Comparison of ENCODE assay signal across 16 cellular contexts in the genomic region with DNA sequence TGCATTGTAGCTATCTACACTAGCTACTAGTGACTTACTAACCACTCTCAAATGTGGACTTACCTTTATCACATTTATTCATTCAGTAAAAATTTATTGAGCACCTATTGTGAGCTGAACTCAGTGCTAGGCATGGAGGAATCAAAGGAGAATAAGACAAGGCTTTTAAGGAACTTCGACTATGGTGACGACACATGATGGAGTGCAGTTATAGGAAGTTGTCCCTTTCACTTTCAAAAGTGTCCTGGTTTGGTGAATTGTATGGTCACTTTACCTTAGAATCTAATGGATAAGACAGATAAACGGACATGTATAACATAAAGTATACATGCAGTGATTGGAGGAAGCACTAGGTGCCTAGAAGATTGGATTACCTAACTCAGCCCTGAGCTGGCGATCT. TPM values are rescaled to one million over a fixed set of nuclear protein-coding genes. Genes with fewer than 3 reads are reported as not detected.
A peak's percentile ranks its signal among the peaks of the same experiment; 100 is the strongest.
DNase-seq lines count a peak whose midpoint lies in the region; ATAC-seq, FAIRE-seq and TF ChIP-seq lines count a peak whose summit lies in the region.
"Had no signal": no experiment of that assay in that cellular context is flagged by ENCODE, and none has a peak within 500 bp of the region (broad histone marks: within the 10 kb centered on the region; RNA-seq: fewer than 3 reads in every experiment).

No MANE protein-coding gene starts in this region.

- no peak overlapping the region for H3K4me3 ChIP-seq in bronchial epithelial cell (ENCODE audit: low read depth, low read length)
- H3K4me3 ChIP-seq: BLaER1 had no signal

- H3K9me3 Mint-ChIP-seq in stimulated activated memory B cell treated with anti-CD40 and anti-IgM and Interleukin-4, amounts not matched to agents 10 μg/mL and 1 μg/mL and 100 μg/mL, for 72 hours = peaks cover 5% of the 10 kb centered on the region

- peak; percentile 85 for FAIRE-seq in bronchial epithelial cell (lab: Jason Lieb, UNC)
- FAIRE-seq: D721Med, GM12891, HepG2 had no signal

- ATAC-seq in stimulated activated memory B cell treated with anti-CD40 and anti-IgM and Interleukin-4, amounts not matched to agents 10 μg/mL and 1 μg/mL and 100 μg/mL, for 72 hours = no peak
- ATAC-seq in GM21825 (IDR thresholded peaks at IDR 0.05; ENCODE audit: unreplicated experiment) = no peak
- ATAC-seq: HepG2 had no signal

- H3K4me1 Mint-ChIP-seq in stimulated activated memory B cell treated with anti-CD40 and anti-IgM and Interleukin-4, amounts not matched to agents 10 μg/mL and 1 μg/mL and 100 μg/mL, for 72 hours = peaks cover 18% of the 10 kb centered on the region

- TF ChIP-seq CTCF in bronchial epithelial cell (IDR thresholded peaks at IDR 0.05; ENCODE audit: insufficient read depth, low read length, severe bottlenecking) = no peak

- no peaks in the 10 kb centered on the region for H3K36me3 Mint-ChIP-seq in stimulated activated memory B cell treated with anti-CD40 and anti-IgM and Interleukin-4, amounts not matched to agents 10 μg/mL and 1 μg/mL and 100 μg/mL, for 72 hours

- no peaks in the 10 kb centered on the region for H3K36me3 ChIP-seq in bronchial epithelial cell (ENCODE audit: control insufficient read depth, insufficient read depth, low read length)

- no peaks in the 10 kb centered on the region for H3K27me3 ChIP-seq in bronchial epithelial cell (ENCODE audit: control insufficient read depth, insufficient read depth, low read length)

- peak overlapping the region; percentile 16 for H3K27ac Mint-ChIP-seq in stimulated activated memory B cell treated with anti-CD40 and anti-IgM and Interleukin-4, amounts not matched to agents 10 μg/mL and 1 μg/mL and 100 μg/mL, for 72 hours

- no peaks in the 10 kb centered on the region for H3K27me3 Mint-ChIP-seq in stimulated activated memory B cell treated with anti-CD40 and anti-IgM and Interleukin-4, amounts not matched to agents 10 μg/mL and 1 μg/mL and 100 μg/mL, for 72 hours

- H3K4me3 Mint-ChIP-seq in stimulated activated memory B cell treated with anti-CD40 and anti-IgM and Interleukin-4, amounts not matched to agents 10 μg/mL and 1 μg/mL and 100 μg/mL, for 72 hours = no peak overlapping the region

- peak; percentile 10 for DNase-seq in SIG-M5 treated with dmso at 0.1 percent for 504 hours (lab: John Stamatoyannopoulos, UW; ENCODE audit: unreplicated experiment)
- no peak for DNase-seq in SIG-M5 (lab: John Stamatoyannopoulos, UW)
- peak; percentile 45 for DNase-seq in MV-4-11 (lab: John Stamatoyannopoulos, UW)
- DNase-seq in bronchial epithelial cell (ENCODE audit: low read depth) = no peak
- DNase-seq in RPMI8226 = no peak
- DNase-seq in amygdala (lab: John Stamatoyannopoulos, UW) = no peak
- DNase-seq: NCI-H1105 treated with DMSO at 0.1 percent for 48 hours; NCI-H1694 treated with DMSO at 0.1 percent for 48 hours; NCI-H748 treated with DMSO at 0.1 percent for 48 hours; NK-92 treated with Interleukin-12 subunit alpha and Interleukin-12 subunit beta, amount 100 ng/mL, for 24 hours had no signal

RNA-seq across cellular contexts. Expression of a gene that starts 4.3 kb away (rescaled TPM):
- total RNA-seq in bronchial epithelial cell = 1.3 and 1.7 TPM in 2 replicates

Comparison
In these comparisons a context has a peak if more than half of its experiments do, and no peak if none do; other contexts are left out.
1. DNase-seq: peak in SIG-M5 treated with dmso at 0.1 percent for 504 hours (single experiment) and MV-4-11 (single experiment); none in SIG-M5 (single experiment), bronchial epithelial cell (single experiment), RPMI8226 (single experiment) and amygdala (0 of 56).